1 cellular context compared by ENCODE assay signal in the genomic region with DNA sequence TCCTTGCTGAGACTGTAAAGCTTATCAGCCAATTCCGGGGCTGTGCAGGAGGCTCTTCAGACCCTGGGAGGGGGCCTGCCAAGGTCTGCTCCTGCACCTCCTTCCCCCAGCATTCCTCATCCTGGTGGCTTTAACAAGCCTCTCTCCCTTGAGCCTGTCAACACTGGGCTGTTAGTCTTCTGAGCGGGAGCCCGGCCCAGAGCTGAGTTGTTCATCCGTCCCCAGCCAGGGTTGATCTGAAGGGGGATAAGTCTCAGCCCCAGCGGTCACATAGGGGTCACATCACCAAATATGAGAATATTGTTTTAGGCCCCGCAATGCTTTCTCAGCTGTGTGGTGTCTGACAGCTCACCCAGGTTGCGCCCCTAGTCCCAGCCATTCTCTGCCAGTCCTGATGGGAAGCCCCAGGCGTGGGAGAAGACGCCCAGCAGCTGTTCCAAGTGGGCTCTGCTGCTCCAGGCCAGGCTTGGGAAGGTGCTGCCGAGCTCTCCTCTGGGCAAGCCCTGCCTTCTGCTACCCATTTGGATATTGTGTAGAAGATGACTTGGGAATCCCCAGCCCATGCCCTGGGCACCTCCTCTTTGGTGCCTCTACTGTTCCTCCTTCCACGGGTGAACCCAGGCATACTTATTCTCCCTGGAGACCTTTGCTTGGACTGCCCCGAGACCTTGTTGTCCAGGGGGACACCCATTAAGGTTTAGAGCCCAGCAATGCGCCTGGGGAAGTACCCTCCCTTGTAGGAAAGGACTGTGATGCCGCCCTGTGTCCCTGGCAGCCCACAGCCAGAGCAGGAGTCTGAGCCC.
TF ChIP-seq lines count a peak whose summit lies in the region.

No MANE protein-coding gene starts in this region.

TF ChIP-seq in K562, 482 proteins besides CTCF, POLR2A, EP300 and RAD21:
- TF ChIP-seq EGR1 (conservative IDR thresholded peaks at IDR 0.05) (no peak), L3MBTL2 (IDR thresholded peaks at IDR 0.05) (no peak), ZFP30 (CRISPR knock-in tag; IDR thresholded peaks at IDR 0.05; ENCODE audit: borderline replicate concordance) (no peak), TAF1 (IDR thresholded peaks at IDR 0.05; ENCODE audit: control insufficient read depth, extremely low read depth, insufficient read depth, low read length, severe bottlenecking) (no peak), HOXB6 (CRISPR knock-in tag; IDR thresholded peaks at IDR 0.05; ENCODE audit: borderline replicate concordance) (no peak)
- TF ChIP-seq, protein P1, sequence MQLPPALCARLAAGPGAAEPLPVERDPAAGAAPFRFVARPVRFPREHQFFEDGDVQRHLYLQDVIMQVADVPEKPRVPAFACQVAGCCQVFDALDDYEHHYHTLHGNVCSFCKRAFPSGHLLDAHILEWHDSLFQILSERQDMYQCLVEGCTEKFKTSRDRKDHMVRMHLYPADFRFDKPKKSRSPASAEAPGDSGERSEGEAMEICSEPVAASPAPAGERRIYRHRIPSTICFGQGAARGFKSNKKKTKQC (CRISPR knock-in tag; IDR thresholded peaks at IDR 0.05), result no peak
- TF ChIP-seq, protein P2, sequence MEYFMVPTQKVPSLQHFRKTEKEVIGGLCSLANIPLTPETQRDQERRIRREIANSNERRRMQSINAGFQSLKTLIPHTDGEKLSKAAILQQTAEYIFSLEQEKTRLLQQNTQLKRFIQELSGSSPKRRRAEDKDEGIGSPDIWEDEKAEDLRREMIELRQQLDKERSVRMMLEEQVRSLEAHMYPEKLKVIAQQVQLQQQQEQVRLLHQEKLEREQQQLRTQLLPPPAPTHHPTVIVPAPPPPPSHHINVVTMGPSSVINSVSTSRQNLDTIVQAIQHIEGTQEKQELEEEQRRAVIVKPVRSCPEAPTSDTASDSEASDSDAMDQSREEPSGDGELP (CRISPR knock-in tag; IDR thresholded peaks at IDR 0.05; ENCODE audit: borderline replicate concordance), result no peak
